1 cellular context compared by ENCODE assay signal in the genomic region with DNA sequence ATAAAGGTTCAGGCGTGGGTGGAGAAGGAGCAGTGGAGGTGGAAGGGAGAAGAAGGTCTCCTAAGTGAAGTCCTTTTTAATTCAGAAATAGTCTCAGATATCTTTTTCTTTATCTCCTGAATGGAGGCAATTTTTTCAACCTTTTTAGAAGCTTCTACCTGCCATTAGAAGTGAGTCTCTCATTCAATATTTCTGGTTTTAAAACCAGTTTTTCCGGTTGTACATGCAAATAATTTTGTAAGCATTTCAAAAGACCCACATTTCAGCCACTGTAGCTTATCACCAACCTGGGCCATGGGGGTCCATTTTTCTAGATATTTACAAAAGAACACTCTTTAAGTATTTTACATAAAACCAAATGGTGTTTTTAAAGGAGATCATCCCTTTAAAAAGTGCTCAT.
TF ChIP-seq lines count a peak whose summit lies in the region.

No MANE protein-coding gene starts in this region.

TF ChIP-seq in GM23338, 12 proteins besides CTCF, POLR2A, EP300 and RAD21 (continued from another document):
- TF ChIP-seq, protein P1, sequence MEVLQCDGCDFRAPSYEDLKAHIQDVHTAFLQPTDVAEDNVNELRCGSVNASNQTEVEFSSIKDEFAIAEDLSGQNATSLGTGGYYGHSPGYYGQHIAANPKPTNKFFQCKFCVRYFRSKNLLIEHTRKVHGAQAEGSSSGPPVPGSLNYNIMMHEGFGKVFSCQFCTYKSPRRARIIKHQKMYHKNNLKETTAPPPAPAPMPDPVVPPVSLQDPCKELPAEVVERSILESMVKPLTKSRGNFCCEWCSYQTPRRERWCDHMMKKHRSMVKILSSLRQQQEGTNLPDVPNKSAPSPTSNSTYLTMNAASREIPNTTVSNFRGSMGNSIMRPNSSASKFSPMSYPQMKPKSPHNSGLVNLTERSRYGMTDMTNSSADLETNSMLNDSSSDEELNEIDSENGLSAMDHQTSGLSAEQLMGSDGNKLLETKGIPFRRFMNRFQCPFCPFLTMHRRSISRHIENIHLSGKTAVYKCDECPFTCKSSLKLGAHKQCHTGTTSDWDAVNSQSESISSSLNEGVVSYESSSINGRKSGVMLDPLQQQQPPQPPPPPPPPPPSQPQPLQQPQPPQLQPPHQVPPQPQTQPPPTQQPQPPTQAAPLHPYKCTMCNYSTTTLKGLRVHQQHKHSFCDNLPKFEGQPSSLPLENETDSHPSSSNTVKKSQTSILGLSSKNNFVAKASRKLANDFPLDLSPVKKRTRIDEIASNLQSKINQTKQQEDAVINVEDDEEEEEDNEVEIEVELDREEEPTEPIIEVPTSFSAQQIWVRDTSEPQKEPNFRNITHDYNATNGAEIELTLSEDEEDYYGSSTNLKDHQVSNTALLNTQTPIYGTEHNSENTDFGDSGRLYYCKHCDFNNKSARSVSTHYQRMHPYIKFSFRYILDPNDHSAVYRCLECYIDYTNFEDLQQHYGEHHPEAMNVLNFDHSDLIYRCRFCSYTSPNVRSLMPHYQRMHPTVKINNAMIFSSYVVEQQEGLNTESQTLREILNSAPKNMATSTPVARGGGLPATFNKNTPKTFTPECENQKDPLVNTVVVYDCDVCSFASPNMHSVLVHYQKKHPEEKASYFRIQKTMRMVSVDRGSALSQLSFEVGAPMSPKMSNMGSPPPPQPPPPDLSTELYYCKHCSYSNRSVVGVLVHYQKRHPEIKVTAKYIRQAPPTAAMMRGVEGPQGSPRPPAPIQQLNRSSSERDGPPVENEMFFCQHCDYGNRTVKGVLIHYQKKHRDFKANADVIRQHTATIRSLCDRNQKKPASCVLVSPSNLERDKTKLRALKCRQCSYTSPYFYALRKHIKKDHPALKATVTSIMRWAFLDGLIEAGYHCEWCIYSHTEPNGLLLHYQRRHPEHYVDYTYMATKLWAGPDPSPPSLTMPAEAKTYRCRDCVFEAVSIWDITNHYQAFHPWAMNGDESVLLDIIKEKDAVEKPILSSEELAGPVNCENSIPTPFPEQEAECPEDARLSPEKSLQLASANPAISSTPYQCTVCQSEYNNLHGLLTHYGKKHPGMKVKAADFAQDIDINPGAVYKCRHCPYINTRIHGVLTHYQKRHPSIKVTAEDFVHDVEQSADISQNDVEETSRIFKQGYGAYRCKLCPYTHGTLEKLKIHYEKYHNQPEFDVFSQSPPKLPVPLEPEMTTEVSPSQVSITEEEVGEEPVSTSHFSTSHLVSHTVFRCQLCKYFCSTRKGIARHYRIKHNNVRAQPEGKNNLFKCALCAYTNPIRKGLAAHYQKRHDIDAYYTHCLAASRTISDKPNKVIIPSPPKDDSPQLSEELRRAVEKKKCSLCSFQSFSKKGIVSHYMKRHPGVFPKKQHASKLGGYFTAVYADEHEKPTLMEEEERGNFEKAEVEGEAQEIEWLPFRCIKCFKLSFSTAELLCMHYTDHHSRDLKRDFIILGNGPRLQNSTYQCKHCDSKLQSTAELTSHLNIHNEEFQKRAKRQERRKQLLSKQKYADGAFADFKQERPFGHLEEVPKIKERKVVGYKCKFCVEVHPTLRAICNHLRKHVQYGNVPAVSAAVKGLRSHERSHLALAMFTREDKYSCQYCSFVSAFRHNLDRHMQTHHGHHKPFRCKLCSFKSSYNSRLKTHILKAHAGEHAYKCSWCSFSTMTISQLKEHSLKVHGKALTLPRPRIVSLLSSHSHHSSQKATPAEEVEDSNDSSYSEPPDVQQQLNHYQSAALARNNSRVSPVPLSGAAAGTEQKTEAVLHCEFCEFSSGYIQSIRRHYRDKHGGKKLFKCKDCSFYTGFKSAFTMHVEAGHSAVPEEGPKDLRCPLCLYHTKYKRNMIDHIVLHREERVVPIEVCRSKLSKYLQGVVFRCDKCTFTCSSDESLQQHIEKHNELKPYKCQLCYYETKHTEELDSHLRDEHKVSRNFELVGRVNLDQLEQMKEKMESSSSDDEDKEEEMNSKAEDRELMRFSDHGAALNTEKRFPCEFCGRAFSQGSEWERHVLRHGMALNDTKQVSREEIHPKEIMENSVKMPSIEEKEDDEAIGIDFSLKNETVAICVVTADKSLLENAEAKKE (CRISPR knock-in tag; IDR thresholded peaks at IDR 0.05), result no peak
- TF ChIP-seq REST (IDR thresholded peaks at IDR 0.05; ENCODE audit: unreplicated experiment), result no peak
- TF ChIP-seq JUNB (IDR thresholded peaks at IDR 0.05; ENCODE audit: unreplicated experiment), result no peak
- no peak for TF ChIP-seq EZH2phosphoT487 (IDR thresholded peaks at IDR 0.05; ENCODE audit: unreplicated experiment)
- TF ChIP-seq STAT1 (IDR thresholded peaks at IDR 0.05; ENCODE audit: unreplicated experiment), result no peak
- TF ChIP-seq, protein P2, sequence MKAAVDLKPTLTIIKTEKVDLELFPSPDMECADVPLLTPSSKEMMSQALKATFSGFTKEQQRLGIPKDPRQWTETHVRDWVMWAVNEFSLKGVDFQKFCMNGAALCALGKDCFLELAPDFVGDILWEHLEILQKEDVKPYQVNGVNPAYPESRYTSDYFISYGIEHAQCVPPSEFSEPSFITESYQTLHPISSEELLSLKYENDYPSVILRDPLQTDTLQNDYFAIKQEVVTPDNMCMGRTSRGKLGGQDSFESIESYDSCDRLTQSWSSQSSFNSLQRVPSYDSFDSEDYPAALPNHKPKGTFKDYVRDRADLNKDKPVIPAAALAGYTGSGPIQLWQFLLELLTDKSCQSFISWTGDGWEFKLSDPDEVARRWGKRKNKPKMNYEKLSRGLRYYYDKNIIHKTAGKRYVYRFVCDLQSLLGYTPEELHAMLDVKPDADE (IDR thresholded peaks at IDR 0.05), result no peak
- no peak for TF ChIP-seq NANOG (IDR thresholded peaks at IDR 0.05; ENCODE audit: borderline replicate concordance)
